15 cellular contexts compared by ENCODE assay signal in the genomic region with DNA sequence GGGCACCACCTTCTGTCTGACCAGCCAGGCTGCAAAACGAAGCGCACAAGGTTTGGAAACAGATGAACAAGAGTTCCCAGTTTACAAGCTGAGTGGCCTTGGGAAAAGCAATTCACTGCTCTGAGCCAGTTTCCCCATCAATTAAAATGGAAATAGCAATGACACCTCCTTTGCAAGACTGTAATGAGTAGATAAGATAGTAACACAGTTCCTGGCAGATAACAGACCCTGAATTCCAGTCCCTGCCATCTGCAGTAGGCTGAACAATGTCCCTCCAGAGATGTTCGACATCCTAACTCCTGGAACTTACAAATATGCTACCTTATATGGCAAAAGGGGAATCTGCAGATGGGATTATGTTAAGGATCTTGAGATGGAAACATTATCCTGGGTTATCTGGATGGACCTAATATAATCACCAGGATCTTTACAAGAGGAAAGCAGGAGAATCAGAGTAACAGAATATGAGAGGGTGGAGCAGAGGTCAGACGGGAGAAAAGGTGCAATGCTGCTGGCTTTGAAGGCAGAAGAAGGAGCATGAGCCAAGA. TPM values are rescaled to one million over a fixed set of nuclear protein-coding genes. Genes with fewer than 3 reads are reported as not detected.
DNase-seq lines count a peak whose midpoint lies in the region; TF ChIP-seq lines count a peak whose summit lies in the region.
"Had no signal": no experiment of that assay in that cellular context is flagged by ENCODE, and none has a peak within 500 bp of the region (broad histone marks: within the 10 kb centered on the region; RNA-seq: fewer than 3 reads in every experiment).

No MANE protein-coding gene starts in this region.

- H3K36me3 Mint-ChIP-seq in glutamatergic neuron (ENCODE audit: unreplicated experiment), result peaks cover 16% of the 10 kb centered on the region

- H3K4me1 ChIP-seq in adrenal gland (replicated peaks in 1 of 2), result no peaks in the 10 kb centered on the region
- peaks cover 4% of the 10 kb centered on the region for H3K4me1 ChIP-seq in testis
- H3K4me1 ChIP-seq: HAP-1 had no signal

- 80 to 94% (median 84%) methylated on average over 4 of the region's 4 CpGs for WGBS in adrenal gland, 4 donors
- whole genome bisulfite sequencing in testis, 2 donors, result 65 to 75% methylated on average over 4 of the region's 4 CpGs

- H3K36me3 ChIP-seq in adrenal gland (replicated peaks in 1 of 2) (peaks cover 0 to 11% of the 10 kb centered on the region in 2 donors), testis (ENCODE audit: low read depth, missing control alignments) (no peaks in the 10 kb centered on the region)
- H3K36me3 ChIP-seq: HAP-1 had no signal

- intact Hi-C loops in adrenal gland (cut with DNase I), result no loop called here
- intact Hi-C loops in testis (cut with DNase I; ENCODE audit: low total_unique reads), result no loop called here

- H3K4me3 ChIP-seq in adrenal gland, result no peak overlapping the region
- H3K4me3 ChIP-seq in testis, result no peak overlapping the region
- H3K4me3 ChIP-seq: HAP-1 had no signal

- H3K27me3 ChIP-seq in adrenal gland (no peaks in the 10 kb centered on the region), testis (no peaks in the 10 kb centered on the region)

- H3K9me3 ChIP-seq in adrenal gland (replicated peaks in 1 of 3) (no peaks in the 10 kb centered on the region), testis (no peaks in the 10 kb centered on the region)
- H3K9me3 ChIP-seq: HAP-1 had no signal

- TF ChIP-seq POLR2A in adrenal gland (IDR thresholded peaks at IDR 0.05) (no peak), testis (IDR thresholded peaks at IDR 0.05) (no peak)

- DNase-seq in DMS 273 (lab: John Stamatoyannopoulos, UW; ENCODE audit: unreplicated experiment) (peak; percentile 8), DMS 273 treated with DMSO at 0.1 percent for 48 hours (lab: John Stamatoyannopoulos, UW) (no peak), adrenal gland (peak in 4 of 7 donors; percentile 24 to 30 (median 26)), glutamatergic neuron (no peak), testis (peak; percentile 38), OCI-M1 (lab: John Stamatoyannopoulos, UW) (no peak), NCI-H526 treated with DMSO at 0.1 percent for 48 hours (lab: John Stamatoyannopoulos, UW) (no peak)
- DNase-seq in effector CD8-positive, alpha-beta T cell (lab: John Stamatoyannopoulos, UW), result no peak
- DNase-seq: CD8-positive, alpha-beta T cell; COR-L47; DMS53 had no signal

- H3K27ac ChIP-seq in adrenal gland (no peak overlapping the region), testis (no peak overlapping the region)
- H3K27ac ChIP-seq: 22Rv1 had no signal

- H3K27me3 Mint-ChIP-seq in glutamatergic neuron (ENCODE audit: unreplicated experiment), result no peaks in the 10 kb centered on the region

- no peak overlapping the region for H3K4me3 Mint-ChIP-seq in glutamatergic neuron (ENCODE audit: unreplicated experiment)
- H3K4me3 Mint-ChIP-seq: CD14-positive monocyte; CD8-positive, alpha-beta T cell had no signal

- TF ChIP-seq CTCF in adrenal gland (IDR thresholded peaks at IDR 0.05) (no peak), glutamatergic neuron (IDR thresholded peaks at IDR 0.05; ENCODE audit: partially characterized antibody, unreplicated experiment) (no peak), testis (IDR thresholded peaks at IDR 0.05) (no peak)

- H3K4me1 Mint-ChIP-seq in glutamatergic neuron (ENCODE audit: low read depth, unreplicated experiment), result peaks cover 22% of the 10 kb centered on the region
- H3K4me1 Mint-ChIP-seq: CD14-positive monocyte had no signal

- peak overlapping the region; percentile 73 for H3K27ac Mint-ChIP-seq in glutamatergic neuron (ENCODE audit: unreplicated experiment)
- H3K27ac Mint-ChIP-seq: CD8-positive, alpha-beta T cell had no signal

- H3K9me3 Mint-ChIP-seq in glutamatergic neuron (ENCODE audit: unreplicated experiment), result no peaks in the 10 kb centered on the region
- H3K9me3 Mint-ChIP-seq: CD8-positive, alpha-beta T cell had no signal

RNA-seq across cellular contexts. Expression of a gene that starts 27.9 kb away (rescaled TPM):
- total RNA-seq in adrenal gland (10 to 100 TPM in 7 of 8 donors, 1 to 10 TPM in 1; 8.1 to 29.6 (median 15.6) TPM), glutamatergic neuron (ENCODE audit: unreplicated experiment) (41.3 TPM), testis (10 to 100 TPM; 67.5 to 84.3 TPM)
- polyA plus RNA-seq in adrenal gland (10 to 100 TPM in 1 of 3 donors, 1 to 10 TPM in 2; 8.8 to 38.1 (median 9.0) TPM), testis (ENCODE audit: insufficient read depth, low read depth, low replicate concordance) (34.3 TPM)
- total RNA-seq: HT-29 had no signal

Comparison
In these comparisons a context has a peak if more than half of its experiments do, and no peak if none do; other contexts are left out.
1. DNase-seq: peak in DMS 273 (single experiment), adrenal gland (4 of 7) and testis (single experiment); none in DMS 273 treated with DMSO at 0.1 percent for 48 hours (single experiment), glutamatergic neuron (single experiment), effector CD8-positive, alpha-beta T cell (single experiment), OCI-M1 (single experiment) and NCI-H526 treated with DMSO at 0.1 percent for 48 hours (single experiment).